In the genomic region with DNA sequence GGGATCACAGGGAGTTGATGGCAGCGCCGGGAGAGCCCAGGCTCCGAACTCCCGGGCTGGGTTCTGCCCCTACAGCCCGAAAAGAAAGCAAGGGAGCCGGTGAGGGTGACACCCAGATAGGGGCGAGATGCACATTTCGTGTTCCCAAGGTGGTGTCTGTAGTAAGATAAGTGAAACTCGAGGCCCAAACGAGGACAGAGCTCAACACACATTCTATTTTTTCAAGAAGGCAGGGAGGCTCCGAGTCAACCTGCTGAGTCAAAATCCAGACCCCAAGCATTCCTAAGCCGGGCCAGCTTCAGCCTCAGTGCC, we compare ENCODE assay signal across 8 cellular contexts. TPM values are rescaled to one million over a fixed set of nuclear protein-coding genes. Genes with fewer than 3 reads are reported as not detected.
A peak's percentile ranks its signal among the peaks of the same experiment; 100 is the strongest.
DNase-seq lines count a peak whose midpoint lies in the region; ATAC-seq, FAIRE-seq and TF ChIP-seq lines count a peak whose summit lies in the region.

No MANE protein-coding gene starts in this region.

- peak overlapping the region; percentile 92; the same call in 1 of the 2 replicates for H4K8ac ChIP-seq in H1 (ENCODE audit: extremely low read depth, insufficient read depth, low read length)

- peak overlapping the region; percentile 84 for H2BK12ac ChIP-seq in H1 (ENCODE audit: low read depth, low read length)

- H3K56ac ChIP-seq in H1 (replicated peaks; ENCODE audit: insufficient read length, low read depth, low read length), result no peak overlapping the region

- H3K9me3 ChIP-seq in ES-I3 (ENCODE audit: control insufficient read depth, insufficient read depth, low read length) (no peaks in the 10 kb centered on the region), Loucy (ENCODE audit: insufficient read depth, low read depth, low read length) (no peaks in the 10 kb centered on the region), H1 (ENCODE audit: insufficient read depth in 2 of 2, low read depth in 1 of 2, low read length in 1 of 2) (no peaks in the 10 kb centered on the region), parathyroid adenoma (ENCODE audit: control insufficient read depth, low read length) (no peaks in the 10 kb centered on the region)

- H3K79me2 ChIP-seq in Loucy (ENCODE audit: insufficient read depth, low read length) (peaks cover 70% of the 10 kb centered on the region), H1 (ENCODE audit: control insufficient read depth in 1 of 2, insufficient read depth in 2 of 2, low read length in 2 of 2) (peaks cover 5 to 24% of the 10 kb centered on the region in 2 experiments; a peak in 3 of 4 replicates), parathyroid adenoma (no peaks in the 10 kb centered on the region)

- H3K14ac ChIP-seq in H1 (ENCODE audit: insufficient read length), result no peak overlapping the region

- H3K9ac ChIP-seq in ES-I3 (ENCODE audit: low read depth, low read length) (peak overlapping the region; percentile 38), Loucy (ENCODE audit: low read depth, low read length, poor library complexity, severe bottlenecking) (peak overlapping the region; percentile 93), H1 (replicated peaks in 1 of 4; ENCODE audit: extremely low read depth in 1 of 4, low read depth in 3 of 4, low read length in 3 of 4) (peak overlapping the region in 3 of 4 experiments; percentile 12 to 50 (median 21); a peak in 5 of 7 replicates), parathyroid adenoma (no peak overlapping the region)

- H3K27ac ChIP-seq in H1 (ENCODE audit: low read depth, low read length), result peak overlapping the region; percentile 79
- peak overlapping the region; percentile 89 for H3K27ac ChIP-seq in parathyroid adenoma

- H3K36me3 ChIP-seq in ES-I3 (ENCODE audit: insufficient read depth, low read length) (no peaks in the 10 kb centered on the region), Loucy (ENCODE audit: insufficient read depth, low read length) (no peaks in the 10 kb centered on the region), H1 (ENCODE audit: control insufficient read depth in 2 of 4, insufficient read depth in 4 of 4, low read length in 3 of 4) (no peaks in the 10 kb centered on the region), parathyroid adenoma (ENCODE audit: control insufficient read depth, insufficient read depth, low read length) (no peaks in the 10 kb centered on the region)

- no peaks in the 10 kb centered on the region for H4K20me1 ChIP-seq in Loucy (ENCODE audit: insufficient read depth, low read length, poor library complexity, severe bottlenecking)
- no peaks in the 10 kb centered on the region for H4K20me1 ChIP-seq in H1 (replicated peaks in 1 of 2; ENCODE audit: control insufficient read depth in 1 of 2, insufficient read depth in 2 of 2, low read length in 2 of 2)

- no peak for TF ChIP-seq RAD21 in H1 (IDR thresholded peaks at IDR 0.05 in 1 of 2, conservative IDR thresholded peaks at IDR 0.05 in 1 of 2; ENCODE audit: low read depth in 2 of 2, low read length in 2 of 2)

- WGBS in H1 (ENCODE audit: extremely low coverage in 1 of 2, insufficient coverage in 1 of 2, insufficient read length in 1 of 2, insufficient replicate concordance in 2 of 2, low coverage in 1 of 2, low lambda C conversion rate in 2 of 2, missing lambda C conversion rate in 1 of 2), 2 experiments, result 24% methylated on average over 12 of the region's 12 CpGs; no CpG with 5 or more reads in 1 of the 2 experiments

- FAIRE-seq in H1 (lab: Jason Lieb, UNC), result no peak

- H3K18ac ChIP-seq in H1 (ENCODE audit: extremely low read depth, low read length), result peak overlapping the region; percentile 60; the same call in 1 of the 2 replicates

- peaks cover 5% of the 10 kb centered on the region; the same call in 1 of the 2 replicates for H3K23me2 ChIP-seq in H1 (ENCODE audit: low read depth, low read length)

- TF ChIP-seq EP300 in H1 (IDR thresholded peaks at IDR 0.05; ENCODE audit: borderline replicate concordance in 1 of 2, low read depth in 2 of 2, low read length in 2 of 2), result no peak

- H2BK5ac ChIP-seq in H1 (ENCODE audit: low read depth, low read length), result peak overlapping the region; percentile 87; the same call in 1 of the 2 replicates

- H3K4me3 ChIP-seq in Loucy (ENCODE audit: low read length, poor library complexity, severe bottlenecking) (peak overlapping the region; percentile 93), H1 (ENCODE audit: extremely low read depth in 1 of 4, insufficient read depth in 2 of 4, low read depth in 3 of 4, low read length in 4 of 4) (peak overlapping the region; percentile 14 to 98 (median 33); a peak in 5 of 8 replicates), parathyroid adenoma (ENCODE audit: low read depth, low read length) (peak overlapping the region; percentile 38)

- TF ChIP-seq CTCF in Loucy (conservative IDR thresholded peaks at IDR 0.05; ENCODE audit: low read length) (no peak), H1 (IDR thresholded peaks at IDR 0.05; ENCODE audit: control extremely low read depth in 1 of 3, insufficient read depth in 1 of 3, low read depth in 1 of 3, low read length in 3 of 3) (no peak), parathyroid adenoma (IDR thresholded peaks at IDR 0.05) (no peak)

- POLR2A ChIA-PET in H1 (lab: Charles Lee; ENCODE audit: partially characterized antibody), result interaction anchor here (1.0 to 3.1 kb wide), 9 partner anchors 9 to 99 kb away, joined by 3 to 18 read pairs (median 5); no protein-coding TSS in a partner anchor

- peak overlapping the region; percentile 13 for H3K4ac ChIP-seq in H1 (replicated peaks; ENCODE audit: insufficient read length, low read depth, low read length)

- H3K23ac ChIP-seq in H1 (ENCODE audit: insufficient read length), result no peak overlapping the region

- H3K9me2 ChIP-seq in Loucy (replicated peaks; ENCODE audit: low read depth, low read length), result no peaks in the 10 kb centered on the region

- no peak for TF ChIP-seq POLR2A in H1 (IDR thresholded peaks at IDR 0.05; ENCODE audit: control extremely low read depth in 1 of 2, low read depth in 2 of 2, low read length in 2 of 2)

- peak overlapping the region; percentile 2 for H2BK120ac ChIP-seq in H1 (replicated peaks; ENCODE audit: low read depth, low read length)

- no peak for DNase-seq in H1 (ENCODE audit: low read depth in 1 of 2, low spot score in 2 of 2)
- no peak for DNase-seq in GOT3 (lab: John Stamatoyannopoulos, UW)
- DNase-seq in NK-92 treated with Interleukin-12 subunit alpha and Interleukin-12 subunit beta, amount 100 ng/mL, for 24 hours (lab: John Stamatoyannopoulos, UW), result no peak

- 0 out of 2 replicates have a peak overlapping the region, but pooled peaks have one; percentile 90 for H2AK5ac ChIP-seq in H1 (ENCODE audit: low read depth, low read length)

- H2AFZ ChIP-seq in Loucy (ENCODE audit: low read length) (peak overlapping the region; percentile 82), H1 (ENCODE audit: low read length) (no peak overlapping the region), parathyroid adenoma (peak overlapping the region; percentile 92)

- H4K91ac ChIP-seq in H1 (replicated peaks; ENCODE audit: insufficient read length, low read length), result peak overlapping the region; percentile 41

- H3K4me1 ChIP-seq in ES-I3 (ENCODE audit: insufficient read depth, low read length) (peaks cover 8% of the 10 kb centered on the region; the same call in 1 of the 2 replicates), Loucy (ENCODE audit: insufficient read depth, low read length, poor library complexity, severe bottlenecking) (peaks cover 20% of the 10 kb centered on the region), H1 (replicated peaks in 1 of 4; ENCODE audit: control insufficient read depth in 3 of 4, insufficient read depth in 4 of 4, low read length in 3 of 4) (peaks cover 4 to 8% (median 7%) of the 10 kb centered on the region in 4 experiments; a peak in 5 of 7 replicates), parathyroid adenoma (peaks cover 9% of the 10 kb centered on the region)

- no peak overlapping the region for H2BK20ac ChIP-seq in H1 (ENCODE audit: low read length)

- H3K27me3 ChIP-seq in Loucy (ENCODE audit: insufficient read depth, low read length, poor library complexity, severe bottlenecking) (no peaks in the 10 kb centered on the region), H1 (replicated peaks in 1 of 4; ENCODE audit: control insufficient read depth in 3 of 4, extremely low read depth in 1 of 4, insufficient read depth in 3 of 4, low read length in 3 of 4) (no peaks in the 10 kb centered on the region; a peak in 1 of 7 replicates), parathyroid adenoma (ENCODE audit: control insufficient read depth, insufficient read depth, low read length) (no peaks in the 10 kb centered on the region)

- H2BK15ac ChIP-seq in H1 (ENCODE audit: low read length), result no peak overlapping the region

- peaks cover 7% of the 10 kb centered on the region; the same call in 1 of the 2 replicates for H3F3A ChIP-seq in Loucy (ENCODE audit: low read depth)

- CTCF ChIA-PET in H1 (lab: Charles Lee; ENCODE audit: partially characterized antibody), result interaction anchor here (0.7 to 1.6 kb wide), 10 partner anchors 10 to 59 kb away, joined by 3 to 7 read pairs (median 4); no protein-coding TSS in a partner anchor

- ATAC-seq in HG03565 (IDR thresholded peaks at IDR 0.05; ENCODE audit: unreplicated experiment) (no peak), GM19328 (IDR thresholded peaks at IDR 0.05; ENCODE audit: unreplicated experiment) (no peak)

- H4K5ac ChIP-seq in H1 (ENCODE audit: insufficient read length, low read depth, low read length), result peak overlapping the region; percentile 16

- H3K79me1 ChIP-seq in H1 (ENCODE audit: low read depth, low read length), result peaks cover 6% of the 10 kb centered on the region

- H3K4me2 ChIP-seq in Loucy (ENCODE audit: low read depth, low read length, poor library complexity, severe bottlenecking) (peak overlapping the region; percentile 90), H1 (ENCODE audit: insufficient read depth in 1 of 2, low read depth in 2 of 2, low read length in 2 of 2) (peak overlapping the region; percentile 65 to 67), parathyroid adenoma (ENCODE audit: low read length) (peak overlapping the region; percentile 90)

RNA-seq across cellular contexts. Expression of a gene that starts 24.2 kb away (rescaled TPM):
- total RNA-seq in H1 (2021; fragmentation: NEBNext Ultra II Directional; extraction: Animal tissue kit (Norgen Biotek cat#: 25700)), result 106 and 119 TPM in 2 replicates
- polyA plus RNA-seq in H1 (2011; rRNA removed), result 26.4 and 27.0 TPM in 2 replicates
- 40.1 TPM for polyA plus RNA-seq in H1 (2011; cell fraction: cytosol; rRNA removed)
- polyA plus RNA-seq in H1 (2011; cell fraction: nucleus; rRNA removed), result 32.3 TPM
- 46.8 to 85.4 TPM (median 55.0 TPM) in 4 replicates for polyA plus RNA-seq in H1 (2012, experiment 1 of 2)
- polyA plus RNA-seq in H1 (2012, experiment 2 of 2), result 12.3 TPM
- 140 TPM for polyA plus RNA-seq in H1 (2013, experiment 1 of 2)
- polyA plus RNA-seq in H1 (2013, experiment 2 of 2), result 143 TPM
- polyA minus RNA-seq in H1 (2011; rRNA and poly(A)+ RNA removed), result 36.6 and 40.1 TPM in 2 replicates
- polyA minus RNA-seq in H1 (2011; cell fraction: cytosol; rRNA and poly(A)+ RNA removed), result 36.2 TPM
- polyA minus RNA-seq in H1 (2011; cell fraction: nucleus; rRNA and poly(A)+ RNA removed), result 40.7 TPM

RNA-seq across cellular contexts. Expression of a gene that starts 55.3 kb away (rescaled TPM):
- total RNA-seq in H1 (2021; fragmentation: NEBNext Ultra II Directional; extraction: Animal tissue kit (Norgen Biotek cat#: 25700)), result 0.61 and 0.94 TPM in 2 replicates
- 0.60 and 0.82 TPM in 2 replicates for polyA plus RNA-seq in H1 (2011; rRNA removed)
- polyA plus RNA-seq in H1 (2011; cell fraction: cytosol; rRNA removed), result 0.37 TPM
- polyA plus RNA-seq in H1 (2011; cell fraction: nucleus; rRNA removed), result 1.0 TPM
- polyA plus RNA-seq in H1 (2012, experiment 1 of 2), result 0.39 to 1.5 TPM (median 0.71 TPM) in 4 replicates
- polyA plus RNA-seq in H1 (2012, experiment 2 of 2), result 1.3 TPM
- 0.61 TPM for polyA plus RNA-seq in H1 (2013, experiment 1 of 2)
- polyA plus RNA-seq in H1 (2013, experiment 2 of 2), result 0.55 TPM
- 0.07 and 0.19 TPM in 2 replicates for polyA minus RNA-seq in H1 (2011; rRNA and poly(A)+ RNA removed)
- not detected for polyA minus RNA-seq in H1 (2011; cell fraction: cytosol; rRNA and poly(A)+ RNA removed)
- polyA minus RNA-seq in H1 (2011; cell fraction: nucleus; rRNA and poly(A)+ RNA removed), result 1.5 TPM

Comparison
In these comparisons a context has a peak if more than half of its experiments do, and no peak if none do; other contexts are left out.
1. H3K4me3 ChIP-seq: peak in every context shown above with its lines; median percentile 93 in Loucy; 38 in parathyroid adenoma; 33 in H1.